ENCODE assay signal across 8 cellular contexts in genomic region chr10:131901181-131901829, GRCh38. TPM values are rescaled to one million over a fixed set of nuclear protein-coding genes. Genes with fewer than 3 reads are reported as not detected.
DNase-seq lines count a peak whose midpoint lies in the region; FAIRE-seq and TF ChIP-seq lines count a peak whose summit lies in the region.

No MANE protein-coding gene starts in this region.

- DNase-seq in GM12892 (ENCODE audit: insufficient read length) (peak; percentile 48), HCEC 1CT (peak; percentile 26), MG63 (peak; percentile 23), activated T-helper 1 cell treated with Interleukin-2 at 50 U/mL for 16 hours (ENCODE audit: low read depth) (peak; percentile 35), foreskin fibroblast (peak in 1 of 2 donors; percentile 56), neural crest cell (ENCODE audit: low read depth, low spot score) (peak; percentile 31), epidermal melanocyte (ENCODE audit: insufficient read length, low spot score) (no peak), cerebellum (ENCODE audit: low spot score) (no peak)

- no peak for FAIRE-seq in GM12892 (lab: Jason Lieb, UNC)

- H3K4me3 Mint-ChIP-seq in neural crest cell, result peak overlapping the region; percentile 94

- H3K4me3 ChIP-seq in MG63 (peak overlapping the region; percentile 76), foreskin fibroblast (ENCODE audit: low read depth in 1 of 2, low read length in 2 of 2) (peak overlapping the region; percentile 60 to 74)

- no peaks in the 10 kb centered on the region for H3K36me3 Mint-ChIP-seq in neural crest cell (ENCODE audit: low read depth)

- H3K9me3 ChIP-seq in MG63, result no peaks in the 10 kb centered on the region

- H3K4me1 Mint-ChIP-seq in neural crest cell, result peaks cover 24% of the 10 kb centered on the region

- H3K27me3 ChIP-seq in MG63, result peaks cover 11% of the 10 kb centered on the region; the same call in 1 of the 2 replicates

- peaks cover 31% of the 10 kb centered on the region for H3K27me3 Mint-ChIP-seq in neural crest cell (ENCODE audit: low read depth)

- no peaks in the 10 kb centered on the region for H3K9me3 Mint-ChIP-seq in neural crest cell

- peak; percentile 30; the same call in 1 of the 2 replicates for TF ChIP-seq POLR2A in GM12892 (IDR thresholded peaks at IDR 0.05; ENCODE audit: low read depth, low read length)

- TF ChIP-seq CTCF in foreskin fibroblast (IDR thresholded peaks at IDR 0.05; ENCODE audit: low read depth, low read length) (no peak), neural crest cell (conservative IDR thresholded peaks at IDR 0.05) (no peak)

- peaks cover 17% of the 10 kb centered on the region for H3K36me3 ChIP-seq in MG63

- H3K27ac Mint-ChIP-seq in neural crest cell (ENCODE audit: unreplicated experiment), result peak overlapping the region; percentile 89

RNA-seq across cellular contexts. Expression of gene PPP2R2D, which starts 0.5 kb away (rescaled TPM):
- polyA plus RNA-seq in GM12892 (2012; ENCODE audit: missing spikeins), result 24.1 TPM
- total RNA-seq in MG63 (2014; rRNA removed; shearing (Covaris generic); ENCODE audit: low replicate concordance), result 28.8 and 40.9 TPM in 2 replicates
- total RNA-seq in neural crest cell (39.3 and 45.0 TPM in 2 replicates), cerebellum (51.1 TPM)

Comparison
In these comparisons a context has a peak if more than half of its experiments do, and no peak if none do; other contexts are left out.
1. DNase-seq: peak in GM12892 (single experiment), HCEC 1CT (single experiment), MG63 (single experiment), activated T-helper 1 cell treated with Interleukin-2 at 50 U/mL for 16 hours (single experiment) and neural crest cell (single experiment); none in epidermal melanocyte (single experiment) and cerebellum (single experiment).